Comparison of ENCODE assay signal across 9 cellular contexts in the genomic region with DNA sequence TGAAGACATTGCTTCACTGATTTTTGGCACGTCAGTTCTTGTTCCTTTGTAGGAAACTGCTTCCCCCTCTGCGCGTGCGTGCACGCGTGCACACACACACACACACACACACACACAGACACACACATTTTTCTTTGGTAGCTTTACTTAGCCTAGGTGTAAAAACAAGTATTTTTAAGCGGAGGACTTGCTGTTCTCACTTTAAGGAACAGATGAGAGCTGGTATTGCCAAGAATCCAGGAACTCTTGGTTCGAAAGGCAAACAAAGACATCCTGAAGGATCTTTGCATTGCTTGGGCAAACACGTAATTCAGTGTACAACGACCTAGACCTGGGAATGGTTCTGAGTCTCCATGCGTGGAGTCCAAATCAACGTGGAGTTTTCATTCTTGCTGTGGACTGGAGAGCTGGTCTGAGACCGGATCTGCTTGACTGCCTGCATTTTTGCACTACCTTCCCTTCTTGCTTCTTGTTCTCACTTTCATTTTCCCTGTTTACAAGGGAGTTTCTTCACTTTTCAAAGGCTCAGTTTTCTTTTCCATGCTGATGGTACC. TPM values are rescaled to one million over a fixed set of nuclear protein-coding genes. Genes with fewer than 3 reads are reported as not detected.
A peak's percentile ranks its signal among the peaks of the same experiment; 100 is the strongest.
DNase-seq lines count a peak whose midpoint lies in the region; ATAC-seq and TF ChIP-seq lines count a peak whose summit lies in the region.
"Had no signal": no experiment of that assay in that cellular context is flagged by ENCODE, and none has a peak within 500 bp of the region (broad histone marks: within the 10 kb centered on the region; RNA-seq: fewer than 3 reads in every experiment).

No MANE protein-coding gene starts in this region.

- H3K4me3 ChIP-seq in mammary epithelial cell (replicated peaks in 1 of 3; ENCODE audit: insufficient read depth in 1 of 3, low read depth in 2 of 3, low read length in 3 of 3): peak overlapping the region in 2 of 3 experiments; percentile 1 to 4
- H3K4me3 ChIP-seq in BE2C (ENCODE audit: low read depth, low read length): no peak overlapping the region

- peak overlapping the region; percentile 80 for H2AFZ ChIP-seq in mammary epithelial cell (ENCODE audit: low read depth, low read length)

- H3K9me3 ChIP-seq in mammary epithelial cell (replicated peaks; ENCODE audit: insufficient read depth, low read length) (no peaks in the 10 kb centered on the region), BE2C (no peaks in the 10 kb centered on the region)

- WGBS in mammary epithelial cell (ENCODE audit: low coverage, missing lambda C conversion rate): 5% methylated on average over 13 of the region's 13 CpGs

- H4K20me1 ChIP-seq in mammary epithelial cell (ENCODE audit: insufficient read depth, low read length): no peaks in the 10 kb centered on the region

- no TSS peak for BruUV-seq in mammary epithelial cell (replicated peaks; lab: Mats Ljungman, UMichigan)

- TF ChIP-seq CTCF in mammary epithelial cell (conservative IDR thresholded peaks at IDR 0.05 in 1 of 2, IDR thresholded peaks at IDR 0.05 in 1 of 2; ENCODE audit: extremely low read depth in 1 of 2, insufficient read depth in 1 of 2, low read depth in 1 of 2, low read length in 2 of 2): no peak
- TF ChIP-seq CTCF in BE2C (IDR thresholded peaks at IDR 0.05; ENCODE audit: low read depth, low read length): no peak

- intact Hi-C loops in mammary epithelial cell (cut with micrococcal nuclease): no loop called here

- in situ Hi-C loops in mammary epithelial cell (cut with MboI; ENCODE audit: low sequenced_read_pairs in 2 of 2): no loop called here

- peak overlapping the region; percentile 71 for H3K4me2 ChIP-seq in mammary epithelial cell (ENCODE audit: insufficient read depth, low read depth, low read length)

- H3K36me3 ChIP-seq in mammary epithelial cell (ENCODE audit: insufficient read depth, low read length) (no peaks in the 10 kb centered on the region), BE2C (peaks cover 7% of the 10 kb centered on the region)

- peaks cover 9% of the 10 kb centered on the region for H3K4me1 ChIP-seq in mammary epithelial cell (ENCODE audit: insufficient read depth, low read length)
- H3K4me1 ChIP-seq in BE2C: no peaks in the 10 kb centered on the region

- CTCF ChIA-PET in mammary epithelial cell (lab: Charles Lee; ENCODE audit: low non-redundant PET): interaction anchor here (0.5 kb wide), 1 partner anchor 292 kb away, joined by 3 read pairs; no protein-coding TSS in a partner anchor

- dilution Hi-C loops in mammary epithelial cell (cut with HindIII; ENCODE audit: low sequenced_read_pairs): no loop called here

- no peaks in the 10 kb centered on the region for H3K27me3 ChIP-seq in mammary epithelial cell (ENCODE audit: insufficient read depth, low read length)
- no peaks in the 10 kb centered on the region for H3K27me3 ChIP-seq in BE2C

- H3K9ac ChIP-seq in mammary epithelial cell (ENCODE audit: insufficient read depth, low read length): peak overlapping the region; percentile 21

- ATAC-seq in GM18519 (IDR thresholded peaks at IDR 0.05; ENCODE audit: low FRiP score, unreplicated experiment): peak; percentile 44
- ATAC-seq in HG02884 (IDR thresholded peaks at IDR 0.05; ENCODE audit: unreplicated experiment): peak; percentile 46

- no peaks in the 10 kb centered on the region for H3K79me2 ChIP-seq in mammary epithelial cell (ENCODE audit: insufficient read depth, low read length)

- peak overlapping the region; percentile 1 for H3K27ac ChIP-seq in mammary epithelial cell (ENCODE audit: insufficient read depth, low read depth, low read length)

- DNase-seq in mammary epithelial cell (peak; percentile 60), pons (ENCODE audit: low spot score) (peak; percentile 26), NCI-H446 (lab: John Stamatoyannopoulos, UW) (no peak), BE2C (no peak), NCI-H2029 treated with DMSO at 0.1 percent for 48 hours (lab: John Stamatoyannopoulos, UW) (no peak), NCI-H2107 (lab: John Stamatoyannopoulos, UW) (no peak)

RNA-seq across cellular contexts. Expression of gene TMEM268, which starts 8.2 kb away (rescaled TPM):
- total RNA-seq in mammary epithelial cell: 10 to 100 TPM in 1 of 2 donors, 1 to 10 TPM in 1; 9.3 to 13.2 TPM
- 5.6 TPM for polyA plus RNA-seq in mammary epithelial cell
- 4.6 TPM for polyA minus RNA-seq in mammary epithelial cell
- 8.4 TPM for polyA plus RNA-seq in BE2C (2012; ENCODE audit: insufficient read depth, insufficient read length, low read depth)

RNA-seq across cellular contexts. Expression of gene ATP6V1G1, which starts 31.7 kb away (rescaled TPM):
- 100 to 1,000 TPM in 1 of 2 donors, 10 to 100 TPM in 1; 99.6 to 130 TPM for total RNA-seq in mammary epithelial cell
- polyA plus RNA-seq in mammary epithelial cell: 102 TPM
- 84.9 TPM for polyA minus RNA-seq in mammary epithelial cell
- 326 TPM for polyA plus RNA-seq in BE2C (2012; ENCODE audit: insufficient read depth, insufficient read length, low read depth)

RNA-seq across cellular contexts. Expression of gene TEX53, which starts 38.3 kb away (rescaled TPM):
- not detected for total RNA-seq in mammary epithelial cell
- polyA plus RNA-seq in mammary epithelial cell: not detected
- polyA minus RNA-seq in mammary epithelial cell: not detected
- polyA plus RNA-seq in BE2C (2012; ENCODE audit: insufficient read depth, insufficient read length, low read depth): not detected
- polyA plus RNA-seq: adipose tissue had no signal

Comparison
In these comparisons a context has a peak if more than half of its experiments do, and no peak if none do; other contexts are left out.
1. DNase-seq: peak in mammary epithelial cell (single experiment) and pons (single experiment); none in NCI-H446 (0 of 2), BE2C (single experiment), NCI-H2029 treated with DMSO at 0.1 percent for 48 hours (single experiment) and NCI-H2107 (single experiment).